In the genomic region with DNA sequence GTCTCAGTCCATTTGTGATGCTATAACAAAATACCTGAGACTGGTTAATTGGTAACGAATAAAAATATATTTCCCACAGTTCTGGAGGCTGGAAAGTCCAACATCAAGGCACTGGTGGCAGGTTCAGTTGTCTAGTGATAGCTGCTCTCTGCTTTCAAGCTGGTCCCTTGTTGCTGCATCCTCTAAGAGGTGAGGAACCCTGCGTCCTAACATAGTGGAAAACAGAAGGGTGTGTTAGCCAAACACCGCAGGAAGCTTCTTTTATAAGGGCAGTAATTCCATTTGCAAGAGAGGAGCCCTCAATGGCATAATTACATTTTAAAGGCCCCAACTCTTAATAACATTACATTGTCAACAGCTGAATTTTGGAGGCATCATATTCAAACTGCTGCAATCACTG, we compare ENCODE assay signal across 32 cellular contexts.
"Had no signal": no experiment of that assay in that cellular context is flagged by ENCODE, and none has a peak within 500 bp of the region (broad histone marks: within the 10 kb centered on the region; RNA-seq: fewer than 3 reads in every experiment).

No MANE protein-coding gene starts in this region.

- H3K36me3 Mint-ChIP-seq: activated naive CD4-positive, alpha-beta T cell treated with anti-CD3 and anti-CD28 coated beads, Interleukin-2, amount 10 ng/mL, durations not matched to agents 7 days and 5 days; activated naive CD8-positive, alpha-beta T cell had no signal

- H3K4me1 ChIP-seq: SJCRH30 had no signal

- H3K27me3 Mint-ChIP-seq: activated CD4-positive, alpha-beta T cell treated with anti-CD3 and anti-CD28 coated beads, Interleukin-2, amount 10 ng/mL, durations not matched to agents 24 days and 14 days; activated CD8-positive, alpha-beta T cell treated with anti-CD3 and anti-CD28 coated beads for 36 hours; activated naive CD4-positive, alpha-beta T cell treated with anti-CD3 and anti-CD28 coated beads, Interleukin-2, amount 10 ng/mL, durations not matched to agents 7 days and 5 days; activated naive CD8-positive, alpha-beta T cell; activated naive CD8-positive, alpha-beta T cell treated with anti-CD3 and anti-CD28 coated beads, Interleukin-2, amount 50 U/mL, for 24 hours; activated T-cell treated with anti-CD3 and anti-CD28 coated beads, Interleukin-2, amount 50 U/mL, for 24 hours; brain had no signal

- H3K27me3 ChIP-seq: MG63, SJCRH30 had no signal

- H3K9me3 ChIP-seq: MG63, SJCRH30 had no signal

- H3K9me3 Mint-ChIP-seq: activated CD4-positive, alpha-beta T cell treated with anti-CD3 and anti-CD28 coated beads, Interleukin-2, amount 10 ng/mL, durations not matched to agents 24 days and 14 days; activated naive CD4-positive, alpha-beta T cell treated with anti-CD3 and anti-CD28 coated beads, Interleukin-2, amount 10 ng/mL, durations not matched to agents 7 days and 5 days; activated T-cell treated with anti-CD3 and anti-CD28 coated beads, Interleukin-2, amount 50 U/mL, for 24 hours; activated T-helper 1 cell treated with anti-CD3 and anti-CD28 coated beads, Interleukin-12 subunit alpha, Interleukin-12 subunit beta, Interleukin-2, Interleukin-4 antibody, amounts not matched to agents 30 ng/mL and 10 ng/mL and 1 ng/mL, durations not matched to agents 14 hours and 24 hours and 36 hours; brain had no signal

- H3K27ac Mint-ChIP-seq: activated CD4-positive, alpha-beta T cell treated with anti-CD3 and anti-CD28 coated beads, Interleukin-2, amount 10 ng/mL, durations not matched to agents 24 days and 14 days; activated CD8-positive, alpha-beta T cell treated with anti-CD3 and anti-CD28 coated beads for 36 hours; activated naive CD4-positive, alpha-beta T cell treated with anti-CD3 and anti-CD28 coated beads, Interleukin-2, amount 10 ng/mL, durations not matched to agents 7 days and 5 days; activated naive CD8-positive, alpha-beta T cell; activated naive CD8-positive, alpha-beta T cell treated with anti-CD3 and anti-CD28 coated beads, Interleukin-2, amount 50 U/mL, for 24 hours; activated T-cell treated with anti-CD3 and anti-CD28 coated beads, Interleukin-2, amount 50 U/mL, for 24 hours; activated T-helper 1 cell treated with anti-CD3 and anti-CD28 coated beads, Interleukin-12 subunit alpha, Interleukin-12 subunit beta, Interleukin-2, Interleukin-4 antibody, amounts not matched to agents 30 ng/mL and 10 ng/mL and 1 ng/mL, durations not matched to agents 14 hours and 24 hours and 36 hours; brain had no signal

- ATAC-seq: activated CD8-positive, alpha-beta T cell treated with anti-CD3 and anti-CD28 coated beads for 36 hours; activated naive CD8-positive, alpha-beta T cell treated with anti-CD3 and anti-CD28 coated beads, Interleukin-2, amount 50 U/mL, for 24 hours; Panc1 had no signal

- H3K4me3 Mint-ChIP-seq: activated CD4-positive, alpha-beta T cell treated with anti-CD3 and anti-CD28 coated beads, Interleukin-2, amount 10 ng/mL, durations not matched to agents 24 days and 14 days; activated CD8-positive, alpha-beta T cell treated with anti-CD3 and anti-CD28 coated beads for 36 hours; activated naive CD4-positive, alpha-beta T cell treated with anti-CD3 and anti-CD28 coated beads, Interleukin-2, amount 10 ng/mL, durations not matched to agents 7 days and 5 days; activated naive CD8-positive, alpha-beta T cell; activated naive CD8-positive, alpha-beta T cell treated with anti-CD3 and anti-CD28 coated beads, Interleukin-2, amount 50 U/mL, for 24 hours; activated T-cell treated with anti-CD3 and anti-CD28 coated beads, Interleukin-2, amount 50 U/mL, for 24 hours; activated T-helper 1 cell treated with anti-CD3 and anti-CD28 coated beads, Interleukin-12 subunit alpha, Interleukin-12 subunit beta, Interleukin-2, Interleukin-4 antibody, amounts not matched to agents 30 ng/mL and 10 ng/mL and 1 ng/mL, durations not matched to agents 14 hours and 24 hours and 36 hours; brain had no signal

- DNase-seq: activated CD4-positive, alpha-beta T cell treated with anti-CD3 and anti-CD28 coated beads, Interleukin-2, amount 10 ng/mL, durations not matched to agents 24 days and 14 days; activated CD4-positive, alpha-beta T cell treated with anti-CD3 and anti-CD28 coated beads, Interleukin-2, amount 50 U/mL, for 4 hours; activated CD8-positive, alpha-beta T cell treated with anti-CD3 and anti-CD28 coated beads for 36 hours; activated naive CD4-positive, alpha-beta T cell treated with anti-CD3 and anti-CD28 coated beads, Interleukin-2, amount 10 ng/mL, durations not matched to agents 7 days and 5 days; activated naive CD8-positive, alpha-beta T cell treated with anti-CD3 and anti-CD28 coated beads, Interleukin-2, amount 50 U/mL, for 24 hours; activated T-cell treated with anti-CD3 and anti-CD28 coated beads, Interleukin-2, amount 50 U/mL, for 24 hours; anterior cingulate cortex; caudate nucleus; cerebellar nuclear complex; Kasumi-1; KG1; MG63; NCI-H1048; NCI-H1105 treated with DMSO at 0.1 percent for 48 hours; NCI-H1436; NCI-H1694; NCI-H1930; NCI-H2107; NCI-H226; NCI-H446 treated with DMSO at 0.1 percent for 48 hours; NCI-H524; NCI-H774; SHP77; SJCRH30; T1000; WERI-Rb-1 had no signal

- H3K4me1 Mint-ChIP-seq: activated CD4-positive, alpha-beta T cell treated with anti-CD3 and anti-CD28 coated beads, Interleukin-2, amount 10 ng/mL, durations not matched to agents 24 days and 14 days; activated naive CD4-positive, alpha-beta T cell treated with anti-CD3 and anti-CD28 coated beads, Interleukin-2, amount 10 ng/mL, durations not matched to agents 7 days and 5 days; activated naive CD8-positive, alpha-beta T cell treated with anti-CD3 and anti-CD28 coated beads, Interleukin-2, amount 50 U/mL, for 24 hours; brain had no signal

- H3K27ac ChIP-seq: SJCRH30, SK-N-MC, WERI-Rb-1 had no signal

- FAIRE-seq: bronchial epithelial cell had no signal

- H3K36me3 ChIP-seq: MG63, SJCRH30, WERI-Rb-1 had no signal

- H3K4me3 ChIP-seq: MG63, SJCRH30, SK-N-MC had no signal
